In the genomic region with DNA sequence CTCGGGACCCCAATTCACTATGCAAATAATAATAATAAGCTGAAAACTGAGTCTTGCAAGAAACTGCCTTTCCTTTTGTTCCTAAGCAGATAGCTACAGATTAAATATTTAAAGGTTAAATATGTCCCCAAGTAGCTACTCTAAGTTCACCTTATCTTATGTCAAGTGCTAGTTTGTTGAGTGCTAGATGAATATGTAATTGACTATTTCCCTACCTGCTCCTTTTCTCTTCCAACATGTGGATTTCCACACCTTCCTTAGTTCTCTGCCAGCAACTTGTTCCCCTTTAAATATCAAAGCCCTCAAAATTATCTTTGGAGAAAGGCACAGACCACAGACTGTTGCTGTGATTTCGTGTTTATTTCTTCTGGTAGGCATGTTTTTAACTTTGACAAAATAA, we compare ENCODE assay signal across 30 cellular contexts.
"Had no signal": no experiment of that assay in that cellular context is flagged by ENCODE, and none has a peak within 500 bp of the region (broad histone marks: within the 10 kb centered on the region; RNA-seq: fewer than 3 reads in every experiment).

No MANE protein-coding gene starts in this region.

- H3K4me1 ChIP-seq: left ventricle myocardium inferior, pancreas, prostate gland, stomach, testis, transverse colon, upper lobe of left lung, vagina had no signal

- H3K27ac Mint-ChIP-seq: immature natural killer cell; naive thymus-derived CD4-positive, alpha-beta T cell; natural killer cell treated with Interleukin-12 subunit alpha and Interleukin-12 subunit beta and Interleukin-15 and Interleukin-18, amount 100 ng/mL, for 72 hours; stimulated activated naive B cell treated with anti-CD40 and anti-IgM and Interleukin-4, amounts not matched to agents 10 μg/mL and 1 μg/mL and 100 μg/mL, for 72 hours had no signal

- H3K27me3 Mint-ChIP-seq: naive thymus-derived CD4-positive, alpha-beta T cell; natural killer cell treated with Interleukin-12 subunit alpha and Interleukin-12 subunit beta and Interleukin-15 and Interleukin-18, amount 100 ng/mL, for 72 hours; stimulated activated naive B cell treated with anti-CD40 and anti-IgM and Interleukin-4, amounts not matched to agents 10 μg/mL and 1 μg/mL and 100 μg/mL, for 72 hours had no signal

- H3K4me3 Mint-ChIP-seq: immature natural killer cell; naive thymus-derived CD4-positive, alpha-beta T cell; natural killer cell treated with Interleukin-12 subunit alpha and Interleukin-12 subunit beta and Interleukin-15 and Interleukin-18, amount 100 ng/mL, for 72 hours; stimulated activated naive B cell treated with anti-CD40 and anti-IgM and Interleukin-4, amounts not matched to agents 10 μg/mL and 1 μg/mL and 100 μg/mL, for 72 hours had no signal

- H3K4me1 Mint-ChIP-seq: immature natural killer cell; naive thymus-derived CD4-positive, alpha-beta T cell; stimulated activated naive B cell treated with anti-CD40 and anti-IgM and Interleukin-4, amounts not matched to agents 10 μg/mL and 1 μg/mL and 100 μg/mL, for 72 hours had no signal

- H3K27ac ChIP-seq: left ventricle myocardium inferior, pancreas, prostate gland, skin epidermis, stomach, testis, thyroid gland, transverse colon, upper lobe of left lung, vagina had no signal

- H3K36me3 ChIP-seq: left ventricle myocardium inferior, pancreas, prostate gland, stomach, thyroid gland, transverse colon, upper lobe of left lung, vagina had no signal

- H3K36me3 Mint-ChIP-seq: immature natural killer cell; naive thymus-derived CD4-positive, alpha-beta T cell; natural killer cell treated with Interleukin-12 subunit alpha and Interleukin-12 subunit beta and Interleukin-15 and Interleukin-18, amount 100 ng/mL, for 72 hours; stimulated activated naive B cell treated with anti-CD40 and anti-IgM and Interleukin-4, amounts not matched to agents 10 μg/mL and 1 μg/mL and 100 μg/mL, for 72 hours had no signal

- H3K27me3 ChIP-seq: pancreas, stomach, thyroid gland, transverse colon, upper lobe of left lung, vagina had no signal

- DNase-seq: hypothalamus; immature natural killer cell; kidney; left colon; left ventricle myocardium inferior; midbrain; mucosa of descending colon; naive thymus-derived CD4-positive, alpha-beta T cell; nucleus accumbens; pancreas; posterior cingulate gyrus; retina; right cardiac atrium; stimulated activated CD4-positive, alpha-beta T cell treated with anti-CD3 and anti-CD28 coated beads, Interleukin-12 subunit alpha, Interleukin-12 subunit beta, amount 100 ng/mL, for 4 hours; stimulated activated CD4-positive, alpha-beta T cell treated with anti-CD3 and anti-CD28 coated beads, Interleukin-15, amount 100 ng/mL, for 24 hours; stimulated activated CD4-positive, alpha-beta T cell treated with anti-CD3 and anti-CD28 coated beads, Interleukin-2, amount 100 ng/mL, for 24 hours; stimulated activated CD4-positive, alpha-beta T cell treated with anti-CD3 and anti-CD28 coated beads, Interleukin-4, amount 100 ng/mL, for 1 hour; stimulated activated naive B cell treated with anti-CD40 and anti-IgM and Interleukin-4, amounts not matched to agents 10 μg/mL and 1 μg/mL and 100 μg/mL, for 72 hours; stimulated activated naive CD8-positive, alpha-beta T cell treated with anti-CD3 and anti-CD28 coated beads, Interleukin-15, Interleukin-2, amounts not matched to agents 100 U/mL and 50 U/mL, for 24 hours; stomach; testis; thyroid gland; transverse colon; upper lobe of left lung had no signal

- ATAC-seq: left colon; mucosa of descending colon; naive thymus-derived CD4-positive, alpha-beta T cell; natural killer cell treated with Interleukin-12 subunit alpha and Interleukin-12 subunit beta and Interleukin-15 and Interleukin-18, amount 100 ng/mL, for 72 hours; pancreas; right cardiac atrium; sciatic nerve; stimulated activated naive B cell treated with anti-CD40 and anti-IgM and Interleukin-4, amounts not matched to agents 10 μg/mL and 1 μg/mL and 100 μg/mL, for 72 hours; stimulated activated naive CD8-positive, alpha-beta T cell treated with anti-CD3 and anti-CD28 coated beads, Interleukin-15, Interleukin-2, amounts not matched to agents 100 U/mL and 50 U/mL, for 24 hours had no signal

- H3K9me3 ChIP-seq: left ventricle myocardium inferior, mucosa of descending colon, pancreas, prostate gland, stomach, testis, thyroid gland, transverse colon, upper lobe of left lung, vagina had no signal

- H3K9me3 Mint-ChIP-seq: stimulated activated naive B cell treated with anti-CD40 and anti-IgM and Interleukin-4, amounts not matched to agents 10 μg/mL and 1 μg/mL and 100 μg/mL, for 72 hours had no signal

- H3K4me3 ChIP-seq: left ventricle myocardium inferior, lung, mucosa of descending colon, pancreas, prostate gland, skin epidermis, stomach, testis, thyroid gland, transverse colon, upper lobe of left lung, vagina had no signal
